ENCODE assay signal across 8 cellular contexts in genomic region chr12:33609910-33610309, GRCh38.
"Had no signal": no experiment of that assay in that cellular context is flagged by ENCODE, and none has a peak within 500 bp of the region (broad histone marks: within the 10 kb centered on the region; RNA-seq: fewer than 3 reads in every experiment).

No MANE protein-coding gene starts in this region.

- H3K4me3 ChIP-seq: GM23248, HAP-1 had no signal

- ATAC-seq: HCT116, HepG2 had no signal

- DNase-seq: GM23248, GOT3, H7, HFFc6 had no signal

- H3K36me3 ChIP-seq: HAP-1 had no signal

- H3K27ac ChIP-seq: GM23248, HL-60 had no signal

- H3K4me1 ChIP-seq: HAP-1 had no signal

- H3K9me3 ChIP-seq: HAP-1 had no signal
